4 cellular contexts compared by ENCODE assay signal in the genomic region with DNA sequence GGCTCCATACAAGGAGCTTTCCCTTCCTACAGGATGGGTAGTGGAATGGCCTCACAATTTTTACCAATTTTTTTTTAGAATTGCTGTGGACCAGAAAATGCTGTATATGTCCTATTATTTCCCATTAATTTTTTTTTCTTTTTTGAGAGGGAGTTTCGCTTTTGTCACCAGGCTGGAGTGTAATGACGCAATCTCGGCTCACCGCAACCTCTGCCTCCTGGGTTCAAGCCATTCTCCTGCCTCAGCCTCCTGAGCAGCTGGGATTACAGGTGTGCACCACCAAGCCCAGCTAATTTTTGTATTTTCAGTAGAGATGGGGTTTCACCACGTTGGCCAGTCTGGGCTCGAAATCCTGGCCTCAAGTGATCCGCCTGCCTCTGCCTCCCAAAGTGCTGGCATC.
DNase-seq lines count a peak whose midpoint lies in the region; ATAC-seq, FAIRE-seq and TF ChIP-seq lines count a peak whose summit lies in the region.
"Not testable (repeated sequence)": the region's sequence is repeated elsewhere in the genome, so short reads cannot be mapped to it uniquely, and the experiment has no call there.

No MANE protein-coding gene starts in this region.

- TF ChIP-seq POLR2A in GM12878 (IDR thresholded peaks at IDR 0.05; ENCODE audit: low read depth, low read length); K562 (conservative IDR thresholded peaks at IDR 0.05); HepG2 (IDR thresholded peaks at IDR 0.05; ENCODE audit: insufficient read depth in 1 of 2, low read depth in 2 of 2, low read length in 2 of 2); thyroid gland (IDR thresholded peaks at IDR 0.05): not testable (repeated sequence)

- not testable (repeated sequence) for H3K9me3 ChIP-seq in GM12878 (replicated peaks; ENCODE audit: control insufficient read depth, insufficient read depth, low read length); K562 (replicated peaks; ENCODE audit: control insufficient read depth, insufficient read depth, low read depth, low read length); HepG2 (ENCODE audit: low read length); thyroid gland

- ATAC-seq in GM12878, K562, HepG2: not testable (repeated sequence)

- CTCF ChIA-PET in GM12878 (lab: Yijun Ruan, JAX): interaction anchor here (0.7 to 1.1 kb wide), 2 partner anchors 13 to 269 kb away, joined by 3 read pairs; no protein-coding TSS in a partner anchor
- CTCF ChIA-PET in K562 (lab: Yijun Ruan, JAX; ENCODE audit: low intra/inter-chr PET ratio); HepG2 (lab: Yijun Ruan, JAX; ENCODE audit: low intra/inter-chr PET ratio, low total read pairs): not testable (repeated sequence)

- RAD21 ChIA-PET in GM12878 (lab: Charles Lee; ENCODE audit: unreplicated experiment): not testable (repeated sequence)

- not testable (repeated sequence) for H3K4me1 ChIP-seq in GM12878 (ENCODE audit: control insufficient read depth, insufficient read depth, low read length); K562 (replicated peaks in 1 of 2; ENCODE audit: control insufficient read depth in 2 of 2, insufficient read depth in 2 of 2, low read length in 2 of 2); HepG2 (ENCODE audit: insufficient read depth, low read length); thyroid gland

- not testable (repeated sequence) for H3K9me1 ChIP-seq in K562 (ENCODE audit: control insufficient read depth, insufficient read depth, low read length)

- FAIRE-seq in GM12878 (lab: Jason Lieb, UNC); K562 (lab: Jason Lieb, UNC); HepG2 (lab: Jason Lieb, UNC): not testable (repeated sequence)

- H4K20me1 ChIP-seq in GM12878 (ENCODE audit: control insufficient read depth, insufficient read depth); K562 (replicated peaks; ENCODE audit: control insufficient read depth, insufficient read depth, low read length); HepG2 (ENCODE audit: insufficient read depth, low read length): not testable (repeated sequence)

- intact Hi-C loops in GM12878 (cut with micrococcal nuclease; ENCODE audit: unreplicated experiment); K562 (cut with micrococcal nuclease); thyroid gland (cut with DNase I): not testable (repeated sequence)
- intact Hi-C loops in HepG2 (cut with micrococcal nuclease; ENCODE audit: unreplicated experiment): loop anchor here (10.0 kb wide), 1 partner anchor 421 kb away; a partner anchor contains a TSS

- H3K36me3 ChIP-seq in GM12878 (ENCODE audit: control insufficient read depth in 2 of 2, insufficient read depth in 2 of 2, low read length in 1 of 2); K562 (ENCODE audit: control insufficient read depth, insufficient read depth, low read length); HepG2 (replicated peaks in 1 of 2; ENCODE audit: control insufficient read depth in 1 of 2, insufficient read depth in 2 of 2, low read length in 2 of 2); thyroid gland: not testable (repeated sequence)

- not testable (repeated sequence) for H3K27me3 ChIP-seq in GM12878 (replicated peaks in 1 of 2; ENCODE audit: control insufficient read depth in 2 of 2, insufficient read depth in 2 of 2, low read length in 1 of 2); K562 (ENCODE audit: control insufficient read depth in 2 of 2, insufficient read depth in 2 of 2, low read length in 2 of 2); HepG2 (ENCODE audit: control insufficient read depth in 1 of 2, insufficient read depth in 2 of 2, low read length in 2 of 2); thyroid gland

- not testable (repeated sequence) for H3K9ac ChIP-seq in GM12878 (ENCODE audit: control insufficient read depth, insufficient read depth, low read length); K562 (ENCODE audit: insufficient read depth in 1 of 2, low read depth in 2 of 2, low read length in 2 of 2); HepG2 (ENCODE audit: insufficient read depth, low read depth, low read length)

- POLR2A ChIA-PET in GM12878 (lab: Charles Lee); K562 (lab: Yijun Ruan, JAX); HepG2 (lab: Yijun Ruan, JAX): not testable (repeated sequence)

- H2AFZ ChIP-seq in GM12878 (ENCODE audit: control insufficient read depth, low read depth, low read length); K562 (ENCODE audit: low read depth, low read length); HepG2 (ENCODE audit: low read length): not testable (repeated sequence)

- SMC1A ChIA-PET in GM12878 (lab: Charles Lee; ENCODE audit: uncharacterized antibody, unreplicated experiment): not testable (repeated sequence)

- not testable (repeated sequence) for H3K27ac ChIP-seq in GM12878 (ENCODE audit: control insufficient read depth, insufficient read depth); K562 (ENCODE audit: extremely low read depth, low read depth, low read length); HepG2 (ENCODE audit: extremely low read length, insufficient read depth, low read length)
- H3K27ac ChIP-seq in thyroid gland: peak overlapping the region in 2 of 3 donors; percentile 64 to 80

- H3K4me2 ChIP-seq in GM12878 (ENCODE audit: control insufficient read depth, insufficient read depth); K562 (ENCODE audit: insufficient read depth, low read length); HepG2 (ENCODE audit: low read depth, low read length): not testable (repeated sequence)

- TF ChIP-seq CTCF in GM12878 (IDR thresholded peaks at IDR 0.05 in 2 of 3, conservative IDR thresholded peaks at IDR 0.05 in 1 of 3; ENCODE audit: control insufficient read depth in 2 of 3, extremely low read depth in 1 of 3, insufficient read depth in 1 of 3, low read depth in 3 of 3, low read length in 3 of 3); K562 (IDR thresholded peaks at IDR 0.05 in 2 of 3, conservative IDR thresholded peaks at IDR 0.05 in 1 of 3; ENCODE audit: insufficient read depth in 2 of 3, low read depth in 1 of 3, low read length in 3 of 3); HepG2 (CRISPR knock-in tag; IDR thresholded peaks at IDR 0.05); thyroid gland (IDR thresholded peaks at IDR 0.05): not testable (repeated sequence)

- BruUV-seq in GM12878 (replicated peaks; lab: Mats Ljungman, UMichigan); K562 (replicated peaks; lab: Mats Ljungman, UMichigan); HepG2 (replicated peaks; lab: Mats Ljungman, UMichigan): not testable (repeated sequence)

- in situ Hi-C loops in GM12878 (cut with MboI); K562 (cut with MboI); HepG2 (cut with HindIII; ENCODE audit: extremely low pct_ligation_motif_present, low pct_unique_long_range_greater_than_20kb): not testable (repeated sequence)

- WGBS in GM12878 (ENCODE audit: insufficient coverage, insufficient replicate concordance, low lambda C conversion rate, missing lambda C conversion rate): 24% methylated on average over 7 of the region's 7 CpGs
- 0% methylated on average over 7 of the region's 7 CpGs for WGBS in K562 (ENCODE audit: insufficient coverage, low coverage, missing lambda C conversion rate)
- WGBS in HepG2 (ENCODE audit: low lambda C conversion rate): 31% methylated on average over 7 of the region's 7 CpGs
- 87 to 88% methylated on average over 6 of the region's 7 CpGs for WGBS in thyroid gland, 2 donors

- not testable (repeated sequence) for H3K4me3 ChIP-seq in GM12878; K562; HepG2 (replicated peaks in 1 of 3; ENCODE audit: insufficient read depth in 1 of 3, low read depth in 2 of 3, low read length in 3 of 3); thyroid gland (replicated peaks in 1 of 3)

- DNase-seq in GM12878 (ENCODE audit: low read depth, low spot score); K562 (ENCODE audit: extremely low read depth in 1 of 4, low spot score in 3 of 4); HepG2 (ENCODE audit: low spot score); thyroid gland: not testable (repeated sequence)

- not testable (repeated sequence) for H3K79me2 ChIP-seq in GM12878 (ENCODE audit: control insufficient read depth, insufficient read depth, low read length); K562 (ENCODE audit: control insufficient read depth, insufficient read depth, low read length); HepG2 (ENCODE audit: insufficient read depth, low read length)

- TF ChIP-seq RAD21 in GM12878 (IDR thresholded peaks at IDR 0.05; ENCODE audit: insufficient read depth, low read depth, low read length); K562 (CRISPR knock-in tag; conservative IDR thresholded peaks at IDR 0.05 in 1 of 2, IDR thresholded peaks at IDR 0.05 in 1 of 2); HepG2 (CRISPR knock-in tag; IDR thresholded peaks at IDR 0.05): not testable (repeated sequence)

- not testable (repeated sequence) for TF ChIP-seq EP300 in GM12878 (IDR thresholded peaks at IDR 0.05; ENCODE audit: borderline replicate concordance in 1 of 2, control insufficient read depth in 1 of 2, low read depth in 2 of 2, low read length in 2 of 2); K562 (IDR thresholded peaks at IDR 0.05; ENCODE audit: low read length); HepG2 (IDR thresholded peaks at IDR 0.05; ENCODE audit: low read depth in 2 of 2, low read length in 2 of 2); HepG2 (CRISPR knock-in tag; IDR thresholded peaks at IDR 0.05; ENCODE audit: borderline replicate concordance)

TF ChIP-seq in HepG2, 621 proteins besides CTCF, POLR2A, EP300 and RAD21:
- peak; percentile 93 for TF ChIP-seq ATF7 (IDR thresholded peaks at IDR 0.05)
- not testable (repeated sequence) for TF ChIP-seq ATF7 (CRISPR knock-in tag; IDR thresholded peaks at IDR 0.05)
TF ChIP-seq in HepG2: peak in this region for 1; not testable (repeated sequence) for 620.
